Comparison of ENCODE assay signal across 9 cellular contexts in the genomic region with DNA sequence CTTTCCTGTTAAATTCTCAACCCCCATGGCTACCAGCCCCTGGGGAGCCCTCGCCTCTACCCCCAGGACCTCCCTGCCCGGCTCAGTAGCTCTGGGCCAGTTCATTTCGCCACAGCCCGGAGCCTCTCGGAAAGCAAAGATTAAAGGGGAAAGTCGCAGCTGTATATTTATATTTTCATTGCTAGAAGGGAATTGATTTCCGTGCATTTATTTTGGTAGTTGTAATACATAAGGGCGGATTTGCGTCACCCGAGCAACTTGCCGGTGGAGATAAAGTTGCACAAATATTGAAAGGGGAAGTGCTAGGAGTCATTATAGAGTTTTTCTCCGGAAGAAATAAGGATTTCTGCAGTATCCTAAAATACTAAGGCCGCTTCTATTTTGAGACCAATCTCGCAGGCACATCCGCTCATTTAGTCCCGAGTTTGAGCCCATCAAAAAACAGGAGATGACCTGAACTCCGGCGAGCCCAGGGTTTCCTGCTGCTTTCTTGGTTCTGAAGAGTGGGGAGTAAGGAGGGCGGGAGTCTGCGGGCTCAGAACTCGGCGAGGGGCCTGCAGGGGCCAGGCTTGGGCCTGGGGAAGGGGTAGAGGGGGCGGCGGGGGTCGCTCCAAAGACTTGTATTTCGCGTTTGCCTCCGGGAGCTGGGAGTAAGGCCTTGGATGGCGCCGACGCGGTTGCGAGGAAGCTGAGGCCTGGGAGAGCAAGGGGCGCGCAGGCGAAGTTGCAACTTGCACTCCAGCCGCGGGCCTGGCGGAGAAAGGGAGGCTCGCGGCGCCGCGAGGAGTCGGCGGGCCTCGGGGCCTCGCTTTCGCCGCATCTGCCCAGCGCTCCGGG. TPM values are rescaled to one million over a fixed set of nuclear protein-coding genes. Genes with fewer than 3 reads are reported as not detected.
DNase-seq lines count a peak whose midpoint lies in the region; ATAC-seq and TF ChIP-seq lines count a peak whose summit lies in the region.
"Had no signal": no experiment of that assay in that cellular context is flagged by ENCODE, and none has a peak within 500 bp of the region (broad histone marks: within the 10 kb centered on the region; RNA-seq: fewer than 3 reads in every experiment).

No MANE protein-coding gene starts in this region.

- POLR2A ChIA-PET in SK-N-SH (lab: Yijun Ruan, JAX), result no interaction called here
- POLR2A ChIA-PET in activated CD8-positive, alpha-beta T cell treated with anti-CD3 and anti-CD28 coated beads, Interleukin-2, amount 10 ng/mL, durations not matched to agents 7 days and 5 days (lab: Charles Lee), result no interaction called here

- H3K9me2 ChIP-seq in SK-N-SH, result no peaks in the 10 kb centered on the region

- H3K9me3 ChIP-seq in SK-N-SH (no peaks in the 10 kb centered on the region), endodermal cell (ENCODE audit: control insufficient read depth, low read length) (no peaks in the 10 kb centered on the region), transverse colon (no peaks in the 10 kb centered on the region)
- H3K9me3 ChIP-seq: SJCRH30 had no signal

- 95% methylated on average over 44 of the region's 52 CpGs for WGBS in SK-N-SH (ENCODE audit: low lambda C conversion rate)
- 8 to 14% methylated on average over 11 to 52 of the region's 52 CpGs for WGBS in endodermal cell (ENCODE audit: insufficient coverage in 1 of 2, insufficient read length in 1 of 2), 2 experiments
- WGBS in transverse colon (ENCODE audit: low coverage in 1 of 2), 2 donors, result 35 to 48% methylated on average over 11 to 41 of the region's 52 CpGs

- peaks cover 42% of the 10 kb centered on the region for H3K4me1 Mint-ChIP-seq in endodermal cell
- H3K4me1 Mint-ChIP-seq in mesothelial cell of epicardium, result peaks cover 11% of the 10 kb centered on the region
- peaks cover 40% of the 10 kb centered on the region for H3K4me1 Mint-ChIP-seq in activated CD8-positive, alpha-beta T cell treated with anti-CD3 and anti-CD28 coated beads, Interleukin-2, amount 10 ng/mL, durations not matched to agents 7 days and 5 days (ENCODE audit: low read depth)

- H3F3A ChIP-seq in SK-N-SH (replicated peaks; ENCODE audit: insufficient read depth), result no peaks in the 10 kb centered on the region

- H4K20me1 ChIP-seq in SK-N-SH (ENCODE audit: insufficient read depth), result no peaks in the 10 kb centered on the region

- peak overlapping the region; percentile 59 for H3K4me3 Mint-ChIP-seq in endodermal cell
- peak overlapping the region; percentile 50 for H3K4me3 Mint-ChIP-seq in mesothelial cell of epicardium
- H3K4me3 Mint-ChIP-seq in activated CD8-positive, alpha-beta T cell treated with anti-CD3 and anti-CD28 coated beads, Interleukin-2, amount 10 ng/mL, durations not matched to agents 7 days and 5 days, result no peak overlapping the region

- no peak for TF ChIP-seq CTCF in SK-N-SH (IDR thresholded peaks at IDR 0.05)
- peak; percentile 31 for TF ChIP-seq CTCF in endodermal cell (conservative IDR thresholded peaks at IDR 0.05)
- no peak for TF ChIP-seq CTCF in mesothelial cell of epicardium (IDR thresholded peaks at IDR 0.05; ENCODE audit: unreplicated experiment)
- no peak for TF ChIP-seq CTCF in transverse colon (IDR thresholded peaks at IDR 0.05)

- peak; percentile 18 for TF ChIP-seq POLR2A in transverse colon (IDR thresholded peaks at IDR 0.05)

- H3K27ac Mint-ChIP-seq in endodermal cell, result no peak overlapping the region
- H3K27ac Mint-ChIP-seq in mesothelial cell of epicardium, result no peak overlapping the region
- H3K27ac Mint-ChIP-seq in activated CD8-positive, alpha-beta T cell treated with anti-CD3 and anti-CD28 coated beads, Interleukin-2, amount 10 ng/mL, durations not matched to agents 7 days and 5 days, result no peak overlapping the region

- peaks cover 0 to 23% of the 10 kb centered on the region in 2 experiments; a peak in 2 of 4 replicates for H3K4me1 ChIP-seq in SK-N-SH (ENCODE audit: control insufficient read depth in 1 of 2, insufficient read depth in 2 of 2, low read depth in 1 of 2, low read length in 1 of 2)
- peaks cover 5% of the 10 kb centered on the region for H3K4me1 ChIP-seq in endodermal cell (ENCODE audit: control insufficient read depth, insufficient read depth, low read length)
- peaks cover 7 to 84% (median 24%) of the 10 kb centered on the region in 4 donors for H3K4me1 ChIP-seq in transverse colon

- TF ChIP-seq EP300 in SK-N-SH (IDR thresholded peaks at IDR 0.05; ENCODE audit: borderline replicate concordance in 1 of 2, low read depth in 1 of 2, low read length in 1 of 2), result no peak
- no peak for TF ChIP-seq EP300 in transverse colon (IDR thresholded peaks at IDR 0.05; ENCODE audit: low read depth)

- H3K27me3 ChIP-seq in SK-N-SH (ENCODE audit: insufficient read depth) (no peaks in the 10 kb centered on the region), endodermal cell (ENCODE audit: control insufficient read depth, insufficient read depth, low read length, poor library complexity, severe bottlenecking) (peaks cover 73% of the 10 kb centered on the region), transverse colon (peaks cover 53% of the 10 kb centered on the region)
- H3K27me3 ChIP-seq: SJCRH30 had no signal

- H3K36me3 ChIP-seq in SK-N-SH (replicated peaks in 1 of 2; ENCODE audit: control insufficient read depth in 1 of 2, insufficient read depth in 2 of 2, low read length in 1 of 2), result peaks cover 0 to 2% of the 10 kb centered on the region in 2 experiments
- no peaks in the 10 kb centered on the region for H3K36me3 ChIP-seq in endodermal cell (ENCODE audit: control insufficient read depth, insufficient read depth, low read length)
- H3K36me3 ChIP-seq in transverse colon, result no peaks in the 10 kb centered on the region

- DNase-seq in SK-N-SH (peak; percentile 2), endodermal cell (peak; percentile 87), mesothelial cell of epicardium (ENCODE audit: low spot score in 2 of 2, unreplicated experiment in 2 of 2) (no peak), transverse colon (no peak), DMS153 (lab: John Stamatoyannopoulos, UW) (no peak), NCI-H2196 (lab: John Stamatoyannopoulos, UW; ENCODE audit: unreplicated experiment) (no peak)
- DNase-seq in activated CD8-positive, alpha-beta T cell treated with anti-CD3 and anti-CD28 coated beads, Interleukin-2, amount 10 ng/mL, durations not matched to agents 7 days and 5 days, result no peak
- DNase-seq: SJCRH30 had no signal

- H3K27me3 Mint-ChIP-seq in endodermal cell (ENCODE audit: insufficient read depth) (peaks cover 82% of the 10 kb centered on the region), mesothelial cell of epicardium (ENCODE audit: low read depth) (peaks cover 94% of the 10 kb centered on the region)
- peaks cover 62% of the 10 kb centered on the region for H3K27me3 Mint-ChIP-seq in activated CD8-positive, alpha-beta T cell treated with anti-CD3 and anti-CD28 coated beads, Interleukin-2, amount 10 ng/mL, durations not matched to agents 7 days and 5 days (ENCODE audit: low read depth)

- TF ChIP-seq RAD21 in SK-N-SH (IDR thresholded peaks at IDR 0.05; ENCODE audit: low read length), result no peak

- H3K4me2 ChIP-seq in SK-N-SH, result no peak overlapping the region

- H3K9ac ChIP-seq in SK-N-SH (no peak overlapping the region), endodermal cell (ENCODE audit: extremely low read depth, low read length, poor library complexity, severe bottlenecking) (no peak overlapping the region)

- no peak for ATAC-seq in SK-N-SH treated with all-trans-retinoic acid at 6 μM for 48 hours
- no peak for ATAC-seq in activated CD8-positive, alpha-beta T cell treated with anti-CD3 and anti-CD28 coated beads, Interleukin-2, amount 10 ng/mL, durations not matched to agents 7 days and 5 days

- CTCF ChIA-PET in SK-N-SH (lab: Yijun Ruan, JAX), result interaction anchor here (1.3 to 7.0 kb wide), 6 partner anchors 10 to 1578 kb away, joined by 3 to 88 read pairs (median 8); no protein-coding TSS in a partner anchor
- CTCF ChIA-PET in activated CD8-positive, alpha-beta T cell treated with anti-CD3 and anti-CD28 coated beads, Interleukin-2, amount 10 ng/mL, durations not matched to agents 7 days and 5 days (lab: Charles Lee), result interaction anchor here (2.5 kb wide), 1 partner anchor 327 kb away, joined by 20 read pairs; no protein-coding TSS in a partner anchor

- no peaks in the 10 kb centered on the region for H3K9me3 Mint-ChIP-seq in endodermal cell
- no peaks in the 10 kb centered on the region for H3K9me3 Mint-ChIP-seq in mesothelial cell of epicardium
- H3K9me3 Mint-ChIP-seq in activated CD8-positive, alpha-beta T cell treated with anti-CD3 and anti-CD28 coated beads, Interleukin-2, amount 10 ng/mL, durations not matched to agents 7 days and 5 days (ENCODE audit: insufficient read depth), result no peaks in the 10 kb centered on the region

- H3K27ac ChIP-seq in SK-N-SH (ENCODE audit: low read depth in 2 of 2, low read length in 1 of 2) (no peak overlapping the region), endodermal cell (ENCODE audit: low read depth, low read length) (no peak overlapping the region), transverse colon (peak overlapping the region; percentile 92 to 99 (median 96))
- H3K27ac ChIP-seq: SJCRH30 had no signal

- H3K79me2 ChIP-seq in SK-N-SH (ENCODE audit: insufficient read depth), result peaks cover 21% of the 10 kb centered on the region

- in situ Hi-C loops in transverse colon (cut with MboI; ENCODE audit: low pct_ligation_motif_present in 1 of 4, low pct_unique_long_range_greater_than_20kb in 1 of 4, low sequenced_read_pairs in 3 of 4), result loop anchor here in 3 of 4 donors (10.0 to 25.0 kb wide), 4 partner anchors 328 to 861 kb away; a partner anchor contains a TSS

- H2AFZ ChIP-seq in SK-N-SH (ENCODE audit: low read depth), result no peak overlapping the region

- H3K36me3 Mint-ChIP-seq in endodermal cell (ENCODE audit: low read depth) (no peaks in the 10 kb centered on the region), mesothelial cell of epicardium (no peaks in the 10 kb centered on the region)
- H3K36me3 Mint-ChIP-seq in activated CD8-positive, alpha-beta T cell treated with anti-CD3 and anti-CD28 coated beads, Interleukin-2, amount 10 ng/mL, durations not matched to agents 7 days and 5 days (ENCODE audit: low read depth), result no peaks in the 10 kb centered on the region

- no peak overlapping the region for H3K4me3 ChIP-seq in SK-N-SH (ENCODE audit: low read depth in 2 of 2, low read length in 1 of 2)
- peak overlapping the region; percentile 81 for H3K4me3 ChIP-seq in endodermal cell (ENCODE audit: low read length)
- H3K4me3 ChIP-seq in transverse colon, result peak overlapping the region; percentile 10 to 93 (median 62)
- H3K4me3 ChIP-seq: SJCRH30 had no signal

- intact Hi-C loops in transverse colon (cut with DNase I; ENCODE audit: low total_unique reads), result loop anchor here (10.0 kb wide), 1 partner anchor 328 kb away; no protein-coding TSS in a partner anchor

RNA-seq across cellular contexts. Expression of a gene that starts 2.5 kb away (rescaled TPM):
- polyA plus RNA-seq in SK-N-SH (2012; rRNA removed), result 8.6 and 21.4 TPM in 2 replicates
- 11.7 TPM in 2 replicates for polyA plus RNA-seq in SK-N-SH (2012; cell fraction: cytosol; rRNA removed)
- polyA plus RNA-seq in SK-N-SH (2012; cell fraction: nucleus; rRNA removed), result 17.6 and 19.7 TPM in 2 replicates
- 1 to 10 TPM; 2.9 to 5.0 TPM for total RNA-seq in endodermal cell
- polyA plus RNA-seq in endodermal cell (2013, experiment 1 of 2), result 2.0 TPM
- polyA plus RNA-seq in endodermal cell (2013, experiment 2 of 2), result 3.5 TPM
- total RNA-seq in mesothelial cell of epicardium, result 0.75 to 1.3 TPM (median 0.84 TPM) in 3 replicates
- total RNA-seq in transverse colon, result 10 to 100 TPM in 2 of 4 donors, 1 to 10 TPM in 2; 4.2 to 18.4 (median 9.3) TPM
- total RNA-seq in activated CD8-positive, alpha-beta T cell treated with anti-CD3 and anti-CD28 coated beads, Interleukin-2, amount 10 ng/mL, durations not matched to agents 7 days and 5 days, result not detected

Comparison
In these comparisons a context has a peak if more than half of its experiments do, and no peak if none do; other contexts are left out.
1. DNase-seq: peak in SK-N-SH (single experiment) and endodermal cell (single experiment); none in mesothelial cell of epicardium (0 of 2), transverse colon (single experiment), DMS153 (single experiment), activated CD8-positive, alpha-beta T cell treated with anti-CD3 and anti-CD28 coated beads, Interleukin-2, amount 10 ng/mL, durations not matched to agents 7 days and 5 days (single experiment) and NCI-H2196 (single experiment).
2. H3K27ac ChIP-seq: peak in transverse colon (4 of 4); none in SK-N-SH (0 of 2) and endodermal cell (single experiment).
3. H3K4me3 ChIP-seq: peak in endodermal cell (single experiment) and transverse colon (4 of 4); none in SK-N-SH (0 of 2).